29 cellular contexts compared by ENCODE assay signal in the genomic region with DNA sequence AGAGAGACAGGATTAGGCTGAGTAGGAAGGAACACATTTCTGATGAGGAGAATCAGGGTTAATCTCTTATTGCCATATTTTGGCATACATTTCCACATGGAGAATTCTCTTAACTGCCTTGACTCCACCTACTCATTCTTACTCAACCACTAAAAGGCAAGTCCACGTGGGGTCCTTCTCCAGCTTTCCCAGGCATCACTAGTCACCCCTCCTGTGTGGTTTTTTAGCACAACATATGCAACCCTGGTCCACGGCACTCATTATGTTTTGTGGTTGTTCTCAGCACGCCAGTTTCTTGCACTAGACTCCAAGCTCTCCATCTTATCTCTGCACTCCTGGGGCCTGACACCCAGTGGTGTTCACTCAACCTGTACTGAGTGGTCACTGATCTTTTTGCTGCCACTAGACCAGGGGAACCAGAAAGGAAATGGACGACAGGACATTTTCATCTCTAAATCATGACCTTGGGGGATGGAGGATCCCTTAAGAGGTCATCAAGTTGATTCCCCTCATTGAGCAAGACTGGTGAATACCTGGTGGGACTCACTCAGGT. TPM values are rescaled to one million over a fixed set of nuclear protein-coding genes. Genes with fewer than 3 reads are reported as not detected.
DNase-seq lines count a peak whose midpoint lies in the region; ATAC-seq, FAIRE-seq and TF ChIP-seq lines count a peak whose summit lies in the region.
"Had no signal": no experiment of that assay in that cellular context is flagged by ENCODE, and none has a peak within 500 bp of the region (broad histone marks: within the 10 kb centered on the region; RNA-seq: fewer than 3 reads in every experiment).

No MANE protein-coding gene starts in this region.

- peak; percentile 66 for FAIRE-seq in RCC 7860 (lab: Jason Lieb, UNC)
- FAIRE-seq: GM12891, GM19239, H1, TTC549 had no signal

- TF ChIP-seq CTCF in osteocyte (IDR thresholded peaks at IDR 0.05) = no peak

- H3K9me3 Mint-ChIP-seq in activated CD8-positive, alpha-beta memory T cell treated with anti-CD3 and anti-CD28 coated beads, Interleukin-2, amount 10 ng/mL, durations not matched to agents 7 days and 5 days (ENCODE audit: low read depth) = no peaks in the 10 kb centered on the region
- peaks cover 5% of the 10 kb centered on the region for H3K9me3 Mint-ChIP-seq in central memory CD8-positive, alpha-beta T cell
- no peaks in the 10 kb centered on the region for H3K9me3 Mint-ChIP-seq in osteocyte (ENCODE audit: unreplicated experiment)
- H3K9me3 Mint-ChIP-seq: nephron progenitor cell had no signal

- H3K36me3 Mint-ChIP-seq in activated CD8-positive, alpha-beta memory T cell treated with anti-CD3 and anti-CD28 coated beads, Interleukin-2, amount 10 ng/mL, durations not matched to agents 7 days and 5 days = no peaks in the 10 kb centered on the region
- peaks cover 6% of the 10 kb centered on the region for H3K36me3 Mint-ChIP-seq in central memory CD8-positive, alpha-beta T cell (ENCODE audit: insufficient read depth)
- H3K36me3 Mint-ChIP-seq in osteocyte (ENCODE audit: unreplicated experiment) = no peaks in the 10 kb centered on the region
- H3K36me3 Mint-ChIP-seq: stimulated activated naive B cell treated with anti-CD40 and anti-IgM and Interleukin-4, amounts not matched to agents 10 μg/mL and 1 μg/mL and 100 μg/mL, for 72 hours had no signal

- H3K27me3 Mint-ChIP-seq in activated CD8-positive, alpha-beta memory T cell treated with anti-CD3 and anti-CD28 coated beads, Interleukin-2, amount 10 ng/mL, durations not matched to agents 7 days and 5 days = peaks cover 5% of the 10 kb centered on the region
- H3K27me3 Mint-ChIP-seq in central memory CD8-positive, alpha-beta T cell = peaks cover 1% of the 10 kb centered on the region
- H3K27me3 Mint-ChIP-seq in osteocyte (ENCODE audit: unreplicated experiment) = no peaks in the 10 kb centered on the region
- H3K27me3 Mint-ChIP-seq: activated CD4-positive, alpha-beta T cell treated with anti-CD3 and anti-CD28 coated beads for 36 hours had no signal

- CTCF ChIA-PET in activated CD8-positive, alpha-beta memory T cell treated with anti-CD3 and anti-CD28 coated beads, Interleukin-2, amount 10 ng/mL, durations not matched to agents 7 days and 5 days (lab: Charles Lee) = interaction anchor here (1.2 to 2.6 kb wide), 3 partner anchors 13 to 50 kb away, joined by 3 to 14 read pairs (median 5); no protein-coding TSS in a partner anchor

- DNase-seq in activated CD8-positive, alpha-beta memory T cell treated with anti-CD3 and anti-CD28 coated beads, Interleukin-2, amount 10 ng/mL, durations not matched to agents 7 days and 5 days = no peak
- no peak for DNase-seq in activated CD8-positive, alpha-beta memory T cell treated with anti-CD3 and anti-CD28 coated beads, Interleukin-2, amount 50 U/mL, for 48 hours
- DNase-seq in RCC 7860 (ENCODE audit: low spot score) (peak; percentile 59), osteocyte (ENCODE audit: extremely low spot score, unreplicated experiment) (peak; percentile 3), HPDE6-E6E7 (ENCODE audit: extremely low spot score) (no peak), NAMALWA (ENCODE audit: low spot score) (no peak), DMS153 treated with DMSO at 0.1 percent for 48 hours (lab: John Stamatoyannopoulos, UW; ENCODE audit: unreplicated experiment) (no peak)
- no peak for DNase-seq in central memory CD8-positive, alpha-beta T cell (ENCODE audit: low spot score in 2 of 2)
- DNase-seq: activated CD4-positive, alpha-beta T cell treated with anti-CD3 and anti-CD28 coated beads for 36 hours; activated gamma-delta T cell; DMS79; effector memory CD4-positive, alpha-beta T cell; esophagus squamous epithelium; glutamatergic neuron; KBM-7; left lung; MV-4-11; NCI-H187; nephron progenitor cell; NK-92 treated with Interleukin-12 subunit alpha and Interleukin-12 subunit beta, amount 100 ng/mL, for 24 hours; stimulated activated CD4-positive, alpha-beta T cell treated with anti-CD3 and anti-CD28 coated beads, Interleukin-1b, Interleukin-23, amount 100 ng/mL, for 48 hours; stimulated activated naive B cell treated with anti-CD40 and anti-IgM and Interleukin-4, amounts not matched to agents 10 μg/mL and 1 μg/mL and 100 μg/mL, for 72 hours had no signal

- peaks cover 51% of the 10 kb centered on the region for H3K4me1 Mint-ChIP-seq in activated CD8-positive, alpha-beta memory T cell treated with anti-CD3 and anti-CD28 coated beads, Interleukin-2, amount 10 ng/mL, durations not matched to agents 7 days and 5 days
- H3K4me1 Mint-ChIP-seq in central memory CD8-positive, alpha-beta T cell = peaks cover 58% of the 10 kb centered on the region
- peaks cover 13% of the 10 kb centered on the region for H3K4me1 Mint-ChIP-seq in osteocyte (ENCODE audit: unreplicated experiment)
- H3K4me1 Mint-ChIP-seq: stimulated activated naive B cell treated with anti-CD40 and anti-IgM and Interleukin-4, amounts not matched to agents 10 μg/mL and 1 μg/mL and 100 μg/mL, for 72 hours had no signal

- no peak overlapping the region for H3K4me3 Mint-ChIP-seq in activated CD8-positive, alpha-beta memory T cell treated with anti-CD3 and anti-CD28 coated beads, Interleukin-2, amount 10 ng/mL, durations not matched to agents 7 days and 5 days
- H3K4me3 Mint-ChIP-seq in central memory CD8-positive, alpha-beta T cell = peak overlapping the region; percentile 74
- no peak overlapping the region for H3K4me3 Mint-ChIP-seq in osteocyte (ENCODE audit: unreplicated experiment)
- H3K4me3 Mint-ChIP-seq: activated CD4-positive, alpha-beta T cell treated with anti-CD3 and anti-CD28 coated beads for 36 hours; nephron progenitor cell; stimulated activated naive B cell treated with anti-CD40 and anti-IgM and Interleukin-4, amounts not matched to agents 10 μg/mL and 1 μg/mL and 100 μg/mL, for 72 hours had no signal

- peak overlapping the region; percentile 8 for H3K27ac Mint-ChIP-seq in activated CD8-positive, alpha-beta memory T cell treated with anti-CD3 and anti-CD28 coated beads, Interleukin-2, amount 10 ng/mL, durations not matched to agents 7 days and 5 days
- peak overlapping the region; percentile 79 for H3K27ac Mint-ChIP-seq in central memory CD8-positive, alpha-beta T cell (ENCODE audit: low read depth)
- no peak overlapping the region for H3K27ac Mint-ChIP-seq in osteocyte (ENCODE audit: unreplicated experiment)
- H3K27ac Mint-ChIP-seq: activated CD4-positive, alpha-beta T cell treated with anti-CD3 and anti-CD28 coated beads for 36 hours; nephron progenitor cell; stimulated activated naive B cell treated with anti-CD40 and anti-IgM and Interleukin-4, amounts not matched to agents 10 μg/mL and 1 μg/mL and 100 μg/mL, for 72 hours had no signal

- no peak for ATAC-seq in activated CD8-positive, alpha-beta memory T cell treated with anti-CD3 and anti-CD28 coated beads, Interleukin-2, amount 10 ng/mL, durations not matched to agents 7 days and 5 days
- ATAC-seq in central memory CD8-positive, alpha-beta T cell (replicated peaks; ENCODE audit: extremely low read depth, poor library complexity, severe bottlenecking) = no peak
- ATAC-seq: activated CD4-positive, alpha-beta T cell treated with anti-CD3 and anti-CD28 coated beads for 36 hours; left lung; SK-N-SH treated with all-trans-retinoic acid at 6 μM for 48 hours; stimulated activated naive B cell treated with anti-CD40 and anti-IgM and Interleukin-4, amounts not matched to agents 10 μg/mL and 1 μg/mL and 100 μg/mL, for 72 hours had no signal

RNA-seq across cellular contexts. Expression of gene MARCHF4, which starts 18.0 kb away (rescaled TPM):
- not detected for total RNA-seq in activated CD8-positive, alpha-beta memory T cell treated with anti-CD3 and anti-CD28 coated beads, Interleukin-2, amount 10 ng/mL, durations not matched to agents 7 days and 5 days
- 1.3 TPM in 2 replicates for total RNA-seq in osteocyte
- total RNA-seq: activated CD4-positive, alpha-beta T cell treated with anti-CD3 and anti-CD28 coated beads for 36 hours; ascending aorta; esophagus squamous epithelium; posterior vena cava had no signal

RNA-seq across cellular contexts. Expression of gene SMARCAL1, which starts 58.0 kb away (rescaled TPM):
- 10 to 100 TPM; 29.6 to 30.7 TPM for total RNA-seq in activated CD8-positive, alpha-beta memory T cell treated with anti-CD3 and anti-CD28 coated beads, Interleukin-2, amount 10 ng/mL, durations not matched to agents 7 days and 5 days
- total RNA-seq in osteocyte = 23.6 and 25.2 TPM in 2 replicates

Comparison
In these comparisons a context has a peak if more than half of its experiments do, and no peak if none do; other contexts are left out.
1. DNase-seq: peak in RCC 7860 (single experiment) and osteocyte (single experiment); none in activated CD8-positive, alpha-beta memory T cell treated with anti-CD3 and anti-CD28 coated beads, Interleukin-2, amount 10 ng/mL, durations not matched to agents 7 days and 5 days (single experiment), activated CD8-positive, alpha-beta memory T cell treated with anti-CD3 and anti-CD28 coated beads, Interleukin-2, amount 50 U/mL, for 48 hours (single experiment), central memory CD8-positive, alpha-beta T cell (0 of 2), HPDE6-E6E7 (single experiment), NAMALWA (single experiment) and DMS153 treated with DMSO at 0.1 percent for 48 hours (single experiment).